1 cellular context compared by ENCODE assay signal in genomic region chr5:10588779-10589447, GRCh38.
TF ChIP-seq lines count a peak whose summit lies in the region.

No MANE protein-coding gene starts in this region.

TF ChIP-seq in K562, 482 proteins besides CTCF, POLR2A, EP300 and RAD21 (continued from another document and continues in another):
- TF ChIP-seq ZNF384 (IDR thresholded peaks at IDR 0.05; ENCODE audit: low read depth, low read length) (0 out of 2 replicates have a peak, but pooled peaks have one; percentile 3), ZZZ3 (IDR thresholded peaks at IDR 0.05) (no peak), HSF4 (CRISPR knock-in tag; IDR thresholded peaks at IDR 0.05; ENCODE audit: borderline replicate concordance) (no peak), IFI16 (CRISPR knock-in tag; IDR thresholded peaks at IDR 0.05) (no peak), POLR2B (IDR thresholded peaks at IDR 0.05; ENCODE audit: low read depth, partially characterized antibody) (no peak), SMAD3 (CRISPR knock-in tag; conservative IDR thresholded peaks at IDR 0.05) (peak; percentile 84), CHD2 (IDR thresholded peaks at IDR 0.05; ENCODE audit: low read depth, low read length) (0 out of 2 replicates have a peak, but pooled peaks have one; percentile 29), NCOR1 (IDR thresholded peaks at IDR 0.05) (peak; percentile 98), ZFP36 (IDR thresholded peaks at IDR 0.05; ENCODE audit: low read depth, low read length, partially characterized antibody) (peak; percentile 77), MAFG (tag; conservative IDR thresholded peaks at IDR 0.05) (peak; percentile 66), RFX1 (IDR thresholded peaks at IDR 0.05) (no peak), GTF2E2 (tag; IDR thresholded peaks at IDR 0.05) (no peak), RBBP5 (IDR thresholded peaks at IDR 0.05; ENCODE audit: borderline replicate concordance, insufficient read depth, low read length, poor library complexity, severe bottlenecking) (peak; percentile 60), BCOR (IDR thresholded peaks at IDR 0.05) (peak; percentile 97), NR4A1 (CRISPR knock-in tag; IDR thresholded peaks at IDR 0.05) (no peak), NR4A1 (tag; IDR thresholded peaks at IDR 0.05) (peak; percentile 90; the same call in 1 of the 2 replicates), KLF16 (IDR thresholded peaks at IDR 0.05) (peak; percentile 99), THAP12 (CRISPR knock-in tag; IDR thresholded peaks at IDR 0.05) (no peak), ZSCAN29 (IDR thresholded peaks at IDR 0.05) (no peak), BRF1 (IDR thresholded peaks at IDR 0.05; ENCODE audit: borderline replicate concordance, extremely low read depth, insufficient read length) (no peak), ZNF668 (CRISPR knock-in tag; IDR thresholded peaks at IDR 0.05) (no peak), CGGBP1 (CRISPR knock-in tag; IDR thresholded peaks at IDR 0.05) (no peak), ZNF77 (CRISPR knock-in tag; IDR thresholded peaks at IDR 0.05) (no peak), MGA (IDR thresholded peaks at IDR 0.05) (peak; percentile 70), ZNF445 (CRISPR knock-in tag; IDR thresholded peaks at IDR 0.05; ENCODE audit: low read depth) (no peak), DNMT1 (IDR thresholded peaks at IDR 0.05) (no peak), NCOA4 (IDR thresholded peaks at IDR 0.05; ENCODE audit: partially characterized antibody) (peak; percentile 74), ZNF175 (CRISPR knock-in tag; IDR thresholded peaks at IDR 0.05; ENCODE audit: low read depth) (peak; percentile 94), FOXK2 (conservative IDR thresholded peaks at IDR 0.05 in 1 of 2, IDR thresholded peaks at IDR 0.05 in 1 of 2; ENCODE audit: low read depth in 2 of 2) (peak; percentile 90 to 93), ZNF274 (IDR thresholded peaks at IDR 0.05; ENCODE audit: borderline replicate concordance, low read depth, low read length) (0 out of 2 replicates have a peak, but pooled peaks have one; percentile 59), ZNF584 (CRISPR knock-in tag; IDR thresholded peaks at IDR 0.05; ENCODE audit: low read depth) (peak; percentile 93), NBN (IDR thresholded peaks at IDR 0.05; ENCODE audit: low read depth) (peak; percentile 96), PTRF (tag; IDR thresholded peaks at IDR 0.05) (no peak), MCM2 (IDR thresholded peaks at IDR 0.05; ENCODE audit: low read depth) (no peak), TAF7 (tag; IDR thresholded peaks at IDR 0.05) (no peak), TSC22D4 (tag; IDR thresholded peaks at IDR 0.05) (no peak), SREBF1 (IDR thresholded peaks at IDR 0.05; ENCODE audit: borderline replicate concordance, low read depth, low read length) (no peak), ARID4B (CRISPR knock-in tag; IDR thresholded peaks at IDR 0.05) (no peak)
- TF ChIP-seq, protein P1, sequence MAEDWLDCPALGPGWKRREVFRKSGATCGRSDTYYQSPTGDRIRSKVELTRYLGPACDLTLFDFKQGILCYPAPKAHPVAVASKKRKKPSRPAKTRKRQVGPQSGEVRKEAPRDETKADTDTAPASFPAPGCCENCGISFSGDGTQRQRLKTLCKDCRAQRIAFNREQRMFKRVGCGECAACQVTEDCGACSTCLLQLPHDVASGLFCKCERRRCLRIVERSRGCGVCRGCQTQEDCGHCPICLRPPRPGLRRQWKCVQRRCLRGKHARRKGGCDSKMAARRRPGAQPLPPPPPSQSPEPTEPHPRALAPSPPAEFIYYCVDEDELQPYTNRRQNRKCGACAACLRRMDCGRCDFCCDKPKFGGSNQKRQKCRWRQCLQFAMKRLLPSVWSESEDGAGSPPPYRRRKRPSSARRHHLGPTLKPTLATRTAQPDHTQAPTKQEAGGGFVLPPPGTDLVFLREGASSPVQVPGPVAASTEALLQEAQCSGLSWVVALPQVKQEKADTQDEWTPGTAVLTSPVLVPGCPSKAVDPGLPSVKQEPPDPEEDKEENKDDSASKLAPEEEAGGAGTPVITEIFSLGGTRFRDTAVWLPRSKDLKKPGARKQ (CRISPR knock-in tag; IDR thresholded peaks at IDR 0.05): no peak
- TF ChIP-seq, protein P2, sequence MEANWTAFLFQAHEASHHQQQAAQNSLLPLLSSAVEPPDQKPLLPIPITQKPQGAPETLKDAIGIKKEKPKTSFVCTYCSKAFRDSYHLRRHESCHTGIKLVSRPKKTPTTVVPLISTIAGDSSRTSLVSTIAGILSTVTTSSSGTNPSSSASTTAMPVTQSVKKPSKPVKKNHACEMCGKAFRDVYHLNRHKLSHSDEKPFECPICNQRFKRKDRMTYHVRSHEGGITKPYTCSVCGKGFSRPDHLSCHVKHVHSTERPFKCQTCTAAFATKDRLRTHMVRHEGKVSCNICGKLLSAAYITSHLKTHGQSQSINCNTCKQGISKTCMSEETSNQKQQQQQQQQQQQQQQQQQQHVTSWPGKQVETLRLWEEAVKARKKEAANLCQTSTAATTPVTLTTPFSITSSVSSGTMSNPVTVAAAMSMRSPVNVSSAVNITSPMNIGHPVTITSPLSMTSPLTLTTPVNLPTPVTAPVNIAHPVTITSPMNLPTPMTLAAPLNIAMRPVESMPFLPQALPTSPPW (CRISPR knock-in tag; IDR thresholded peaks at IDR 0.05): peak; percentile 79
- TF ChIP-seq, protein P3, sequence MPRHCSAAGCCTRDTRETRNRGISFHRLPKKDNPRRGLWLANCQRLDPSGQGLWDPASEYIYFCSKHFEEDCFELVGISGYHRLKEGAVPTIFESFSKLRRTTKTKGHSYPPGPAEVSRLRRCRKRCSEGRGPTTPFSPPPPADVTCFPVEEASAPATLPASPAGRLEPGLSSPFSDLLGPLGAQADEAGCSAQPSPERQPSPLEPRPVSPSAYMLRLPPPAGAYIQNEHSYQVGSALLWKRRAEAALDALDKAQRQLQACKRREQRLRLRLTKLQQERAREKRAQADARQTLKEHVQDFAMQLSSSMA (CRISPR knock-in tag; IDR thresholded peaks at IDR 0.05): no peak
